9 cellular contexts compared by ENCODE assay signal in genomic region chr11:34957606-34958005, GRCh38.
"Had no signal": no experiment of that assay in that cellular context is flagged by ENCODE, and none has a peak within 500 bp of the region (broad histone marks: within the 10 kb centered on the region; RNA-seq: fewer than 3 reads in every experiment).

No MANE protein-coding gene starts in this region.

- H3K4me2 ChIP-seq: GM23338 had no signal

- H3K27ac ChIP-seq: HL-60 had no signal

- DNase-seq: H9, HCEC 1CT, IMR-90, KG1 had no signal

- H2AFZ ChIP-seq: GM23338 had no signal

- H3K27ac Mint-ChIP-seq: GM23338 had no signal

- H3K4me1 Mint-ChIP-seq: GM23338 had no signal

- H3K4me3 ChIP-seq: GM23338, K562 had no signal

- ATAC-seq: GM23338, K562 had no signal

- H3K4me3 Mint-ChIP-seq: GM23338, H9 had no signal

- FAIRE-seq: H1, H54, K562 had no signal

- H3K9me3 Mint-ChIP-seq: GM23338, H9 had no signal
